Comparison of ENCODE assay signal across 10 cellular contexts in the genomic region with DNA sequence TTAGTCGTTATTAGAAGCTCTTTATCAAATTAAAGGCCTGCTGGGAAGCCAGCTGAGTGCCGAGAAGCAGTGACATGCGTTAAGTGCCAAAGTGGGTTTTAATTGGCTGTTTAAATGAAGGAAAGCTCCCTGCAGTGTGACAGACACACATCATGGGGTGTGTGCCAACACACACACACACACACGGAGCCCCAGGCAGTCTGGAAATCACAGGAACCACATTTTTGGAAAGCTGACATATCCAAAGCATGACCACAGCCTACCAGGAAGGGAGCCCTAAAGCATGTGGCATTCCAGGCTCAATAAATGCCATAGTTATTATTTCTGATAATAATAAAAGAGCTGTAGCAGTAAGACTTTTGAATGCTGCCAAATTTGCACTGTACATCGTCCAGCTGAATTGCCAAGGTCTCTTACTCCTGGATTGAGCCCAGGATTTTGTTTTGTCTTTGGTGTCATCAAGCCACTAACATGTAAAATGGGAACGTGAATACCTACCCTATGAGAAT.
A peak's percentile ranks its signal among the peaks of the same experiment; 100 is the strongest.
DNase-seq lines count a peak whose midpoint lies in the region; TF ChIP-seq lines count a peak whose summit lies in the region.
"Had no signal": no experiment of that assay in that cellular context is flagged by ENCODE, and none has a peak within 500 bp of the region (broad histone marks: within the 10 kb centered on the region; RNA-seq: fewer than 3 reads in every experiment).

No MANE protein-coding gene starts in this region.

- H3K9me3 Mint-ChIP-seq in activated naive CD4-positive, alpha-beta T cell treated with anti-CD3 and anti-CD28 coated beads for 36 hours: peaks cover 22% of the 10 kb centered on the region
- peaks cover 20% of the 10 kb centered on the region for H3K9me3 Mint-ChIP-seq in activated naive CD4-positive, alpha-beta T cell treated with anti-CD3 and anti-CD28 coated beads, Interleukin-2, amount 10 ng/mL, durations not matched to agents 7 days and 5 days

- H3K27ac Mint-ChIP-seq in activated naive CD4-positive, alpha-beta T cell treated with anti-CD3 and anti-CD28 coated beads for 36 hours: no peak overlapping the region
- no peak overlapping the region for H3K27ac Mint-ChIP-seq in activated naive CD4-positive, alpha-beta T cell treated with anti-CD3 and anti-CD28 coated beads, Interleukin-2, amount 10 ng/mL, durations not matched to agents 7 days and 5 days

- in situ Hi-C loops in KBM-7 (cut with MboI; ENCODE audit: low pct_unique_long_range_greater_than_20kb, low sequenced_read_pairs): no loop called here

- intact Hi-C loops in activated naive CD4-positive, alpha-beta T cell treated with anti-CD3 and anti-CD28 coated beads for 36 hours (cut with micrococcal nuclease): no loop called here

- TF ChIP-seq RAD21 in Ishikawa (IDR thresholded peaks at IDR 0.05; ENCODE audit: low read depth): no peak

- no peaks in the 10 kb centered on the region for H3K36me3 Mint-ChIP-seq in activated naive CD4-positive, alpha-beta T cell treated with anti-CD3 and anti-CD28 coated beads for 36 hours (ENCODE audit: low read depth)
- no peaks in the 10 kb centered on the region for H3K36me3 Mint-ChIP-seq in activated naive CD4-positive, alpha-beta T cell treated with anti-CD3 and anti-CD28 coated beads, Interleukin-2, amount 10 ng/mL, durations not matched to agents 7 days and 5 days

- no peak overlapping the region for H3K4me3 Mint-ChIP-seq in activated naive CD4-positive, alpha-beta T cell treated with anti-CD3 and anti-CD28 coated beads for 36 hours
- no peak overlapping the region for H3K4me3 Mint-ChIP-seq in activated naive CD4-positive, alpha-beta T cell treated with anti-CD3 and anti-CD28 coated beads, Interleukin-2, amount 10 ng/mL, durations not matched to agents 7 days and 5 days

- peak; percentile 53; the same call in 1 of the 2 replicates for TF ChIP-seq EP300 in Ishikawa (IDR thresholded peaks at IDR 0.05; ENCODE audit: borderline replicate concordance)

- CTCF ChIA-PET in activated naive CD4-positive, alpha-beta T cell treated with anti-CD3 and anti-CD28 coated beads for 36 hours (lab: Charles Lee): no interaction called here
- CTCF ChIA-PET in activated naive CD4-positive, alpha-beta T cell treated with anti-CD3 and anti-CD28 coated beads, Interleukin-2, amount 10 ng/mL, durations not matched to agents 7 days and 5 days (lab: Charles Lee): no interaction called here

- no peaks in the 10 kb centered on the region for H3K27me3 Mint-ChIP-seq in activated naive CD4-positive, alpha-beta T cell treated with anti-CD3 and anti-CD28 coated beads for 36 hours (ENCODE audit: low read depth)
- H3K27me3 Mint-ChIP-seq in activated naive CD4-positive, alpha-beta T cell treated with anti-CD3 and anti-CD28 coated beads, Interleukin-2, amount 10 ng/mL, durations not matched to agents 7 days and 5 days: peaks cover 8% of the 10 kb centered on the region

- H3K4me1 Mint-ChIP-seq in activated naive CD4-positive, alpha-beta T cell treated with anti-CD3 and anti-CD28 coated beads for 36 hours (ENCODE audit: low read depth): peaks cover 4% of the 10 kb centered on the region
- H3K4me1 Mint-ChIP-seq in activated naive CD4-positive, alpha-beta T cell treated with anti-CD3 and anti-CD28 coated beads, Interleukin-2, amount 10 ng/mL, durations not matched to agents 7 days and 5 days: no peaks in the 10 kb centered on the region

- DNase-seq in T1000 (lab: John Stamatoyannopoulos, UW) (peak; percentile 5), glomerular visceral epithelial cell (ENCODE audit: extremely low spot score) (peak; percentile 64), stromal cell of bone marrow (ENCODE audit: low read depth) (peak; percentile 58), SIG-M5 (lab: John Stamatoyannopoulos, UW) (no peak), KBM-7 (no peak)
- no peak for DNase-seq in activated naive CD4-positive, alpha-beta T cell treated with anti-CD3 and anti-CD28 coated beads for 36 hours
- DNase-seq in activated naive CD4-positive, alpha-beta T cell treated with anti-CD3 and anti-CD28 coated beads, Interleukin-2, amount 10 ng/mL, durations not matched to agents 7 days and 5 days: no peak
- DNase-seq: KG1, testis had no signal

TF ChIP-seq in Ishikawa, 13 proteins besides CTCF, POLR2A, EP300 and RAD21:
- TF ChIP-seq TEAD4 (IDR thresholded peaks at IDR 0.05): 0 out of 2 replicates have a peak, but pooled peaks have one; percentile 8
- TF ChIP-seq TCF12 (IDR thresholded peaks at IDR 0.05; ENCODE audit: low read depth): peak; percentile 60
- TF ChIP-seq, protein P1, sequence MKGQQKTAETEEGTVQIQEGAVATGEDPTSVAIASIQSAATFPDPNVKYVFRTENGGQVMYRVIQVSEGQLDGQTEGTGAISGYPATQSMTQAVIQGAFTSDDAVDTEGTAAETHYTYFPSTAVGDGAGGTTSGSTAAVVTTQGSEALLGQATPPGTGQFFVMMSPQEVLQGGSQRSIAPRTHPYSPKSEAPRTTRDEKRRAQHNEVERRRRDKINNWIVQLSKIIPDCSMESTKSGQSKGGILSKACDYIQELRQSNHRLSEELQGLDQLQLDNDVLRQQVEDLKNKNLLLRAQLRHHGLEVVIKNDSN (IDR thresholded peaks at IDR 0.05): no peak
- TF ChIP-seq, protein P2, sequence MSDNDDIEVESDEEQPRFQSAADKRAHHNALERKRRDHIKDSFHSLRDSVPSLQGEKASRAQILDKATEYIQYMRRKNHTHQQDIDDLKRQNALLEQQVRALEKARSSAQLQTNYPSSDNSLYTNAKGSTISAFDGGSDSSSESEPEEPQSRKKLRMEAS (IDR thresholded peaks at IDR 0.05): 0 out of 2 replicates have a peak, but pooled peaks have one; percentile 20
- TF ChIP-seq, protein P3, sequence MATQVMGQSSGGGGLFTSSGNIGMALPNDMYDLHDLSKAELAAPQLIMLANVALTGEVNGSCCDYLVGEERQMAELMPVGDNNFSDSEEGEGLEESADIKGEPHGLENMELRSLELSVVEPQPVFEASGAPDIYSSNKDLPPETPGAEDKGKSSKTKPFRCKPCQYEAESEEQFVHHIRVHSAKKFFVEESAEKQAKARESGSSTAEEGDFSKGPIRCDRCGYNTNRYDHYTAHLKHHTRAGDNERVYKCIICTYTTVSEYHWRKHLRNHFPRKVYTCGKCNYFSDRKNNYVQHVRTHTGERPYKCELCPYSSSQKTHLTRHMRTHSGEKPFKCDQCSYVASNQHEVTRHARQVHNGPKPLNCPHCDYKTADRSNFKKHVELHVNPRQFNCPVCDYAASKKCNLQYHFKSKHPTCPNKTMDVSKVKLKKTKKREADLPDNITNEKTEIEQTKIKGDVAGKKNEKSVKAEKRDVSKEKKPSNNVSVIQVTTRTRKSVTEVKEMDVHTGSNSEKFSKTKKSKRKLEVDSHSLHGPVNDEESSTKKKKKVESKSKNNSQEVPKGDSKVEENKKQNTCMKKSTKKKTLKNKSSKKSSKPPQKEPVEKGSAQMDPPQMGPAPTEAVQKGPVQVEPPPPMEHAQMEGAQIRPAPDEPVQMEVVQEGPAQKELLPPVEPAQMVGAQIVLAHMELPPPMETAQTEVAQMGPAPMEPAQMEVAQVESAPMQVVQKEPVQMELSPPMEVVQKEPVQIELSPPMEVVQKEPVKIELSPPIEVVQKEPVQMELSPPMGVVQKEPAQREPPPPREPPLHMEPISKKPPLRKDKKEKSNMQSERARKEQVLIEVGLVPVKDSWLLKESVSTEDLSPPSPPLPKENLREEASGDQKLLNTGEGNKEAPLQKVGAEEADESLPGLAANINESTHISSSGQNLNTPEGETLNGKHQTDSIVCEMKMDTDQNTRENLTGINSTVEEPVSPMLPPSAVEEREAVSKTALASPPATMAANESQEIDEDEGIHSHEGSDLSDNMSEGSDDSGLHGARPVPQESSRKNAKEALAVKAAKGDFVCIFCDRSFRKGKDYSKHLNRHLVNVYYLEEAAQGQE (IDR thresholded peaks at IDR 0.05; ENCODE audit: low read depth): no peak
- TF ChIP-seq NFIC (IDR thresholded peaks at IDR 0.05): peak; percentile 58

Comparison
In these comparisons a context has a peak if more than half of its experiments do, and no peak if none do; other contexts are left out.
1. DNase-seq: peak in T1000 (single experiment), glomerular visceral epithelial cell (single experiment) and stromal cell of bone marrow (single experiment); none in activated naive CD4-positive, alpha-beta T cell treated with anti-CD3 and anti-CD28 coated beads for 36 hours (single experiment), SIG-M5 (single experiment), KBM-7 (single experiment) and activated naive CD4-positive, alpha-beta T cell treated with anti-CD3 and anti-CD28 coated beads, Interleukin-2, amount 10 ng/mL, durations not matched to agents 7 days and 5 days (single experiment).